Comparison of ENCODE assay signal across 29 cellular contexts in the genomic region with DNA sequence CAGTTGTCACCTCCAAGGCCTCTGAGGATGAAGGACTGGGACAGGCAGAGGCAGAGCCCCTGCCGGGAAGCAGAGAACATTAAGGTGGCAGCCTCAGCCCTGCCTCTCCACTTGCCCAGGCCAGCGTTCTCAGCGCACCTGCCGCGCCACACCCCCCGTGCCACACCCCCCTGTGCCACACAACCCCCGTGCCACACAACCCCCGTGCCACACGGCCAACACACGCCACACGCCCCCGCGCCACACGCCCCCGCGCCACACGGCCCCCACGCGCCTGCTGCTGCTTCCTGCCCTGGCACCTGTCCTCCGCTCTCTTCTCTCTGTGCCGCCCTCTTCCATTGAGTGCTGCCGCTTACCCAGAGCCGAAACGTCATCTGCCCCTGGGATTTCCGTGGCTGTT. TPM values are rescaled to one million over a fixed set of nuclear protein-coding genes. Genes with fewer than 3 reads are reported as not detected.
"Had no signal": no experiment of that assay in that cellular context is flagged by ENCODE, and none has a peak within 500 bp of the region (broad histone marks: within the 10 kb centered on the region; RNA-seq: fewer than 3 reads in every experiment).

No MANE protein-coding gene starts in this region.

- FAIRE-seq: astrocyte, K562 had no signal

- H3K27ac ChIP-seq: Peyer's patch, RWPE1, SJCRH30, VCaP had no signal

- DNase-seq: activated CD4-positive, alpha-beta memory T cell treated with anti-CD3 and anti-CD28 coated beads for 36 hours; activated CD4-positive, alpha-beta T cell treated with anti-CD3 and anti-CD28 coated beads, Interleukin-2, amount 10 ng/mL, durations not matched to agents 7 days and 5 days; activated CD4-positive, CD25-positive, alpha-beta regulatory T cell; activated CD8-positive, alpha-beta memory T cell treated with anti-CD3 and anti-CD28 coated beads for 24 hours; activated effector memory CD4-positive, alpha-beta T cell treated with anti-CD3 and anti-CD28 coated beads, Interleukin-2, amount 50 U/mL, for 16 hours; activated naive CD4-positive, alpha-beta T cell treated with Interleukin-2 at 50 U/mL for 16 hours; activated naive CD8-positive, alpha-beta T cell treated with anti-CD3 and anti-CD28 coated beads, Interleukin-2, amount 50 U/mL, for 24 hours; activated T-cell treated with anti-CD3 and anti-CD28 coated beads, Interleukin-2, amount 50 U/mL, for 4 hours; amniotic stem cell; Karpas-422; MM.1S; NCI-H1105 treated with DMSO at 0.1 percent for 48 hours; NCI-H1436 treated with DMSO at 0.1 percent for 48 hours; NCI-H187 treated with DMSO at 0.1 percent for 48 hours; NCI-H2081 treated with DMSO at 0.1 percent for 48 hours; NCI-H446 treated with DMSO at 0.1 percent for 48 hours; NCI-H526 treated with DMSO at 0.1 percent for 48 hours; Peyer's patch; Right ventricle myocardium superior; SJCRH30; SK-N-SH; SW 1271; T-helper 9 cell had no signal

- H3K9ac ChIP-seq: SK-N-SH had no signal

- H3K36me3 ChIP-seq: Peyer's patch, SJCRH30 had no signal

- H3K4me1 ChIP-seq: Peyer's patch, SJCRH30 had no signal

- H3K9me3 ChIP-seq: SJCRH30, SK-N-SH had no signal

- H3K27me3 ChIP-seq: Peyer's patch, SJCRH30 had no signal

- H3K4me3 ChIP-seq: K562, Peyer's patch, SJCRH30 had no signal

- ATAC-seq: activated naive CD4-positive, alpha-beta T cell treated with anti-CD3 and anti-CD28 coated beads, Interleukin-2, amount 50 U/mL, for 72 hours; activated naive CD8-positive, alpha-beta T cell treated with anti-CD3 and anti-CD28 coated beads, Interleukin-2, amount 50 U/mL, for 24 hours; activated T-cell treated with anti-CD3 and anti-CD28 coated beads, Interleukin-2, amount 50 U/mL, for 4 hours; K562 had no signal

RNA-seq across cellular contexts. Expression of a gene that starts 58.0 kb away (rescaled TPM):
- total RNA-seq: activated CD4-positive, alpha-beta memory T cell treated with anti-CD3 and anti-CD28 coated beads for 36 hours; activated CD4-positive, alpha-beta T cell treated with anti-CD3 and anti-CD28 coated beads, Interleukin-2, amount 10 ng/mL, durations not matched to agents 7 days and 5 days; activated naive CD4-positive, alpha-beta T cell treated with anti-CD3 and anti-CD28 coated beads, Interleukin-2, amount 50 U/mL, for 72 hours; activated T-cell treated with anti-CD3 and anti-CD28 coated beads, Interleukin-2, amount 50 U/mL, for 4 hours; Peyer's patch; Right ventricle myocardium superior; SJCRH30; T-helper 1 cell treated with Interleukin-12 subunit alpha and Interleukin-12 subunit beta and Interleukin-4 antibody, amounts not matched to agents 30 ng/mL and 1 ng/mL, for 36 hours had no signal
- polyA plus RNA-seq: SK-N-SH had no signal
